In genomic region chr21:17693801-17694200, GRCh38 we compare ENCODE assay signal across 13 cellular contexts.
"Had no signal": no experiment of that assay in that cellular context is flagged by ENCODE, and none has a peak within 500 bp of the region (broad histone marks: within the 10 kb centered on the region; RNA-seq: fewer than 3 reads in every experiment).

No MANE protein-coding gene starts in this region.

- H3K4me1 ChIP-seq: ascending aorta, neural progenitor cell, pancreas had no signal

- H3K4me2 ChIP-seq: neural progenitor cell had no signal

- DNase-seq: activated CD4-positive, alpha-beta T cell treated with anti-CD3 and anti-CD28 coated beads for 36 hours; activated gamma-delta T cell; activated T-cell treated with anti-CD3 and anti-CD28 coated beads, Interleukin-2, amount 50 U/mL, for 24 hours; dorsolateral prefrontal cortex; left cardiac atrium; lower lobe of right lung; pancreas; stomach had no signal

- H3K36me3 ChIP-seq: ascending aorta, lower lobe of right lung, neural progenitor cell, pancreas, stomach had no signal

- H3K9me3 ChIP-seq: ascending aorta, lower lobe of right lung, pancreas, stomach had no signal

- H3K4me3 ChIP-seq: ascending aorta, dorsolateral prefrontal cortex, lower lobe of right lung, neural progenitor cell, pancreas, skin epidermis, stomach had no signal

- ATAC-seq: activated CD4-positive, alpha-beta T cell treated with anti-CD3 and anti-CD28 coated beads for 36 hours; esophagus mucosa; left cardiac atrium; pancreas had no signal

- H3K27me3 ChIP-seq: ascending aorta, dorsolateral prefrontal cortex, neural progenitor cell, pancreas, stomach had no signal

- H3K27ac ChIP-seq: ascending aorta, dorsolateral prefrontal cortex, lower lobe of right lung, neural progenitor cell, pancreas, skin epidermis, stomach, VCaP had no signal

- H3K9ac ChIP-seq: neural progenitor cell had no signal

- H2AFZ ChIP-seq: neural progenitor cell had no signal
